In genomic region chr20:33673115-33673410, GRCh38 we compare ENCODE assay signal across 10 cellular contexts. TPM values are rescaled to one million over a fixed set of nuclear protein-coding genes. Genes with fewer than 3 reads are reported as not detected.
DNase-seq lines count a peak whose midpoint lies in the region; ATAC-seq and TF ChIP-seq lines count a peak whose summit lies in the region.
"Had no signal": no experiment of that assay in that cellular context is flagged by ENCODE, and none has a peak within 500 bp of the region (broad histone marks: within the 10 kb centered on the region; RNA-seq: fewer than 3 reads in every experiment).

No MANE protein-coding gene starts in this region.

- H3K36me3 Mint-ChIP-seq in MCF 10A (ENCODE audit: insufficient read depth, unreplicated experiment) (peaks cover 7% of the 10 kb centered on the region), type B pancreatic cell (peaks cover 13% of the 10 kb centered on the region)

- in situ Hi-C loops in mammary epithelial cell (cut with MboI; ENCODE audit: low sequenced_read_pairs in 2 of 2) = no loop called here
- in situ Hi-C loops in astrocyte of the cerebellum (cut with HindIII; ENCODE audit: low sequenced_read_pairs) = no loop called here

- intact Hi-C loops in MCF 10A (cut with micrococcal nuclease) = no loop called here
- intact Hi-C loops in mammary epithelial cell (cut with micrococcal nuclease) = loop anchor here (5.0 kb wide), 1 partner anchor 59 kb away; the partner anchor contains the start of gene ZNF341

- 91% methylated on average over 4 of the region's 4 CpGs for whole genome bisulfite sequencing in mammary epithelial cell (ENCODE audit: low coverage, missing lambda C conversion rate)
- 38% methylated on average over 4 of the region's 4 CpGs for WGBS in mesenchymal stem cell

- no peak overlapping the region for H3K27ac Mint-ChIP-seq in MCF 10A (ENCODE audit: low read depth, unreplicated experiment)
- peak overlapping the region; percentile 43 for H3K27ac Mint-ChIP-seq in type B pancreatic cell

- ATAC-seq in GM21447 (IDR thresholded peaks at IDR 0.05; ENCODE audit: unreplicated experiment) = no peak

- H3K4ac ChIP-seq in mesenchymal stem cell (ENCODE audit: low read depth in 1 of 2, low read length in 2 of 2) = peak overlapping the region in 1 of 2 experiments; percentile 83

- H2AFZ ChIP-seq in mammary epithelial cell (ENCODE audit: low read depth, low read length) (no peak overlapping the region), mesenchymal stem cell (ENCODE audit: low read depth, low read length) (no peak overlapping the region)

- no TSS peak for BruUV-seq in MCF 10A (replicated peaks; lab: Mats Ljungman, UMichigan)
- no TSS peak for BruUV-seq in mammary epithelial cell (replicated peaks; lab: Mats Ljungman, UMichigan)

- H3K9me3 ChIP-seq in mammary epithelial cell (replicated peaks; ENCODE audit: insufficient read depth, low read length) = no peaks in the 10 kb centered on the region
- H3K9me3 ChIP-seq in mesenchymal stem cell (ENCODE audit: control insufficient read depth, low read length) = no peaks in the 10 kb centered on the region

- peak overlapping the region; percentile 43 for H2AK5ac ChIP-seq in mesenchymal stem cell (ENCODE audit: low read length, severe bottlenecking)

- POLR2A ChIA-PET in MCF 10A (lab: Yijun Ruan, JAX) = interaction anchor here (0.8 to 0.9 kb wide), 2 partner anchors 10 to 183 kb away, joined by 3 to 4 read pairs; partner anchors contain the start of genes C20orf144 and CBFA2T2

- peak overlapping the region in 1 of 2 experiments; percentile 86 for H3K14ac ChIP-seq in mesenchymal stem cell (ENCODE audit: low read length in 2 of 2)

- H4K91ac ChIP-seq in mesenchymal stem cell (ENCODE audit: low read length) = no peak overlapping the region

- H3K36me3 ChIP-seq in mammary epithelial cell (ENCODE audit: insufficient read depth, low read length) (no peaks in the 10 kb centered on the region), mesenchymal stem cell (ENCODE audit: control insufficient read depth in 1 of 2, insufficient read depth in 2 of 2, low read depth in 1 of 2, low read length in 2 of 2) (peaks cover 39 to 43% of the 10 kb centered on the region in 2 experiments)

- H2BK120ac ChIP-seq in mesenchymal stem cell (ENCODE audit: low read depth, low read length) = peak overlapping the region; percentile 21

- dilution Hi-C loops in mammary epithelial cell (cut with HindIII; ENCODE audit: low sequenced_read_pairs) = loop anchor here (10.0 kb wide), 1 partner anchor 68 kb away; no protein-coding TSS in a partner anchor

- H2BK12ac ChIP-seq in mesenchymal stem cell (ENCODE audit: low read length in 2 of 2) = peak overlapping the region in 1 of 2 experiments; percentile 45

- peak overlapping the region; percentile 37 for H2BK5ac ChIP-seq in mesenchymal stem cell (ENCODE audit: low read depth, low read length, poor library complexity, severe bottlenecking)

- H2BK15ac ChIP-seq in mesenchymal stem cell (ENCODE audit: low read depth, poor library complexity, severe bottlenecking) = peak overlapping the region; percentile 36

- H4K20me1 ChIP-seq in mammary epithelial cell (ENCODE audit: insufficient read depth, low read length) = no peaks in the 10 kb centered on the region

- no peak overlapping the region for H3K9ac ChIP-seq in mammary epithelial cell (ENCODE audit: insufficient read depth, low read length)
- peak overlapping the region; percentile 89 for H3K9ac ChIP-seq in mesenchymal stem cell (ENCODE audit: low read length)

- H3K23ac ChIP-seq in mesenchymal stem cell (ENCODE audit: low read length in 2 of 2) = no peak overlapping the region

- CTCF ChIA-PET in MCF 10A (lab: Yijun Ruan, JAX) = no interaction called here
- CTCF ChIA-PET in mammary epithelial cell (lab: Charles Lee; ENCODE audit: low non-redundant PET) = no interaction called here

- peaks cover 19% of the 10 kb centered on the region for H3K79me1 ChIP-seq in mesenchymal stem cell (replicated peaks; ENCODE audit: low read length, poor library complexity, severe bottlenecking)

- H3K4me3 ChIP-seq in mammary epithelial cell (replicated peaks in 1 of 3; ENCODE audit: insufficient read depth in 1 of 3, low read depth in 2 of 3, low read length in 3 of 3) = no peak overlapping the region
- peak overlapping the region; percentile 63 for H3K4me3 ChIP-seq in astrocyte of the cerebellum (ENCODE audit: low read depth, low read length)
- H3K4me3 ChIP-seq in mesenchymal stem cell (ENCODE audit: insufficient read depth in 1 of 2, low read depth in 1 of 2, low read length in 2 of 2) = peak overlapping the region; percentile 76 to 84

- H4K8ac ChIP-seq in mesenchymal stem cell (ENCODE audit: low read length) = peak overlapping the region; percentile 21

- no peaks in the 10 kb centered on the region for H3K79me2 ChIP-seq in mammary epithelial cell (ENCODE audit: insufficient read depth, low read length)

- TF ChIP-seq CTCF in MCF 10A (IDR thresholded peaks at IDR 0.05; ENCODE audit: unreplicated experiment) (no peak), mammary epithelial cell (conservative IDR thresholded peaks at IDR 0.05 in 1 of 2, IDR thresholded peaks at IDR 0.05 in 1 of 2; ENCODE audit: extremely low read depth in 1 of 2, insufficient read depth in 1 of 2, low read depth in 1 of 2, low read length in 2 of 2) (no peak), astrocyte of the cerebellum (IDR thresholded peaks at IDR 0.05; ENCODE audit: low read depth, low read length, missing control alignments) (no peak), type B pancreatic cell (conservative IDR thresholded peaks at IDR 0.05) (no peak)

- DNase-seq in MCF 10A (ENCODE audit: unreplicated experiment) (no peak), mammary epithelial cell (no peak), astrocyte of the cerebellum (ENCODE audit: low read depth) (no peak), mesenchymal stem cell (no peak), type B pancreatic cell (ENCODE audit: extremely low spot score, unreplicated experiment) (no peak)
- DNase-seq in NK-92 treated with Interleukin-12 subunit alpha and Interleukin-12 subunit beta, amount 100 ng/mL, for 24 hours (lab: John Stamatoyannopoulos, UW) = no peak
- no peak for DNase-seq in stimulated activated CD4-positive, alpha-beta T cell treated with anti-CD3 and anti-CD28 coated beads, Interleukin-2, amount 100 ng/mL, for 48 hours
- DNase-seq: cerebellar nuclear complex had no signal

- H3K4me3 Mint-ChIP-seq in MCF 10A (ENCODE audit: unreplicated experiment) = peak overlapping the region; percentile 97
- H3K4me3 Mint-ChIP-seq in type B pancreatic cell = peak overlapping the region; percentile 86

- no peak overlapping the region for H3K27ac ChIP-seq in mammary epithelial cell (ENCODE audit: insufficient read depth, low read depth, low read length)
- peak overlapping the region; percentile 58 for H3K27ac ChIP-seq in mesenchymal stem cell (ENCODE audit: low read length, poor library complexity, severe bottlenecking)

- H3K18ac ChIP-seq in mesenchymal stem cell (ENCODE audit: low read depth in 1 of 2, low read length in 2 of 2) = peak overlapping the region; percentile 34 to 73

- H3K27me3 Mint-ChIP-seq in MCF 10A (ENCODE audit: insufficient read depth, unreplicated experiment) = no peaks in the 10 kb centered on the region
- H3K27me3 Mint-ChIP-seq in type B pancreatic cell = no peaks in the 10 kb centered on the region

- peaks cover 19% of the 10 kb centered on the region for H3K4me1 Mint-ChIP-seq in MCF 10A (ENCODE audit: insufficient read depth, unreplicated experiment)
- H3K4me1 Mint-ChIP-seq in type B pancreatic cell (ENCODE audit: unreplicated experiment) = peaks cover 39% of the 10 kb centered on the region

- peaks cover 18% of the 10 kb centered on the region for H3K4me1 ChIP-seq in mammary epithelial cell (ENCODE audit: insufficient read depth, low read length)
- H3K4me1 ChIP-seq in mesenchymal stem cell (ENCODE audit: control insufficient read depth, insufficient read depth, low read depth, low read length) = peaks cover 50% of the 10 kb centered on the region

- H3K4me2 ChIP-seq in mammary epithelial cell (ENCODE audit: insufficient read depth, low read depth, low read length) (no peak overlapping the region), mesenchymal stem cell (ENCODE audit: low read length, poor library complexity, severe bottlenecking) (peak overlapping the region; percentile 86)

- H3K27me3 ChIP-seq in mammary epithelial cell (ENCODE audit: insufficient read depth, low read length) = no peaks in the 10 kb centered on the region
- H3K27me3 ChIP-seq in mesenchymal stem cell (ENCODE audit: control insufficient read depth in 1 of 2, insufficient read depth in 1 of 2, low read length in 2 of 2) = no peaks in the 10 kb centered on the region

- H3K9me3 Mint-ChIP-seq in MCF 10A (ENCODE audit: unreplicated experiment) (no peaks in the 10 kb centered on the region), type B pancreatic cell (no peaks in the 10 kb centered on the region)

RNA-seq across cellular contexts. Expression of gene NECAB3, which starts 1.2 kb away (rescaled TPM):
- total RNA-seq in MCF 10A (2022) (13.0 and 15.1 TPM in 2 replicates), mammary epithelial cell (10 to 100 TPM; 14.6 to 14.7 TPM), type B pancreatic cell (ENCODE audit: low replicate concordance) (67.4 and 68.2 TPM in 2 replicates)
- polyA plus RNA-seq in mammary epithelial cell = 5.4 TPM
- polyA minus RNA-seq in mammary epithelial cell = 2.9 TPM
- 13.7 TPM for polyA plus RNA-seq in mesenchymal stem cell (2013, experiment 1 of 2)
- 12.4 TPM for polyA plus RNA-seq in mesenchymal stem cell (2013, experiment 2 of 2)

RNA-seq across cellular contexts. Expression of gene ACTL10, which starts 6.3 kb away (rescaled TPM):
- total RNA-seq in MCF 10A (2022) = 1.7 and 3.2 TPM in 2 replicates
- 1 to 10 TPM; 1.4 to 2.7 TPM for total RNA-seq in mammary epithelial cell
- 0.79 TPM for polyA plus RNA-seq in mammary epithelial cell
- not detected for polyA minus RNA-seq in mammary epithelial cell
- polyA plus RNA-seq in mesenchymal stem cell (2013, experiment 1 of 2) = not detected
- polyA plus RNA-seq in mesenchymal stem cell (2013, experiment 2 of 2) = not detected
- total RNA-seq in type B pancreatic cell (ENCODE audit: low replicate concordance) = 1.7 and 2.6 TPM in 2 replicates
- total RNA-seq: NCI-H460 had no signal

RNA-seq across cellular contexts. Expression of gene C20orf144, which starts 10.9 kb away (rescaled TPM):
- total RNA-seq in MCF 10A (2022) (0.12 and 0.21 TPM in 2 replicates), mammary epithelial cell (under 1 TPM; under 0.01 to 0.16 TPM), type B pancreatic cell (ENCODE audit: low replicate concordance) (0.29 and 0.82 TPM in 2 replicates)
- polyA plus RNA-seq in mammary epithelial cell = 0.03 TPM
- not detected for polyA minus RNA-seq in mammary epithelial cell
- polyA plus RNA-seq in mesenchymal stem cell (2013, experiment 1 of 2) = 0.11 TPM
- 0.04 TPM for polyA plus RNA-seq in mesenchymal stem cell (2013, experiment 2 of 2)
- total RNA-seq: NCI-H460 had no signal

RNA-seq across cellular contexts. Expression of gene E2F1, which starts 13.1 kb away (rescaled TPM):
- 1.4 and 3.7 TPM in 2 replicates for total RNA-seq in MCF 10A (2022)
- 10 to 100 TPM in 1 of 2 donors, 1 to 10 TPM in 1; 1.8 to 12.7 TPM for total RNA-seq in mammary epithelial cell
- polyA plus RNA-seq in mammary epithelial cell = 10.3 TPM
- 10.7 TPM for polyA minus RNA-seq in mammary epithelial cell
- polyA plus RNA-seq in mesenchymal stem cell (2013, experiment 1 of 2) = 2.2 TPM
- 2.1 TPM for polyA plus RNA-seq in mesenchymal stem cell (2013, experiment 2 of 2)
- 20.7 and 32.8 TPM in 2 replicates for total RNA-seq in type B pancreatic cell (ENCODE audit: low replicate concordance)

RNA-seq across cellular contexts. Expression of gene PXMP4, which starts 47.0 kb away (rescaled TPM):
- 3.9 and 5.2 TPM in 2 replicates for total RNA-seq in MCF 10A (2022)
- total RNA-seq in mammary epithelial cell = 10 to 100 TPM in 1 of 2 donors, 1 to 10 TPM in 1; 8.0 to 11.3 TPM
- polyA plus RNA-seq in mammary epithelial cell = 6.5 TPM
- polyA minus RNA-seq in mammary epithelial cell = 2.6 TPM
- 3.2 TPM for polyA plus RNA-seq in mesenchymal stem cell (2013, experiment 1 of 2)
- 2.7 TPM for polyA plus RNA-seq in mesenchymal stem cell (2013, experiment 2 of 2)
- total RNA-seq in type B pancreatic cell (ENCODE audit: low replicate concordance) = 10.3 and 12.2 TPM in 2 replicates

Comparison
In these comparisons a context has a peak if more than half of its experiments do, and no peak if none do; other contexts are left out.
1. H3K4me3 ChIP-seq: peak in astrocyte of the cerebellum (single experiment) and mesenchymal stem cell (2 of 2); none in mammary epithelial cell (0 of 3).